ENCODE assay signal across 16 cellular contexts in genomic region chr9:86275962-86276361, GRCh38. TPM values are rescaled to one million over a fixed set of nuclear protein-coding genes. Genes with fewer than 3 reads are reported as not detected.
DNase-seq lines count a peak whose midpoint lies in the region; ATAC-seq, FAIRE-seq and TF ChIP-seq lines count a peak whose summit lies in the region.
"Had no signal": no experiment of that assay in that cellular context is flagged by ENCODE, and none has a peak within 500 bp of the region (broad histone marks: within the 10 kb centered on the region; RNA-seq: fewer than 3 reads in every experiment).

No MANE protein-coding gene starts in this region.

- H3K4me1 Mint-ChIP-seq in activated T-cell treated with anti-CD3 and anti-CD28 coated beads, Interleukin-2, amount 50 U/mL, for 24 hours (ENCODE audit: low read depth) = peaks cover 41% of the 10 kb centered on the region

- TF ChIP-seq CTCF in DND-41 (IDR thresholded peaks at IDR 0.05; ENCODE audit: borderline replicate concordance, extremely low read depth, low read length, poor library complexity, severe bottlenecking) (peak; percentile 32), HCT116 (IDR thresholded peaks at IDR 0.05 in 2 of 3, conservative IDR thresholded peaks at IDR 0.05 in 1 of 3; ENCODE audit: borderline replicate concordance in 1 of 3, insufficient read depth in 1 of 3, low read depth in 2 of 3, low read length in 2 of 3) (peak; percentile 14 to 27 (median 26); a peak in 1 of 6 replicates), keratinocyte (optimal IDR thresholded peaks at IDR 0.05 in 1 of 3, IDR thresholded peaks at IDR 0.05 in 1 of 3, conservative IDR thresholded peaks at IDR 0.05 in 1 of 3; ENCODE audit: extremely low read depth in 1 of 3, insufficient read depth in 2 of 3, low read length in 3 of 3) (peak in 2 of 3 experiments; percentile 6 to 21)

- TF ChIP-seq RAD21 in HCT116 (IDR thresholded peaks at IDR 0.05; ENCODE audit: low read depth) = peak; percentile 34

- FAIRE-seq in keratinocyte (lab: Jason Lieb, UNC) = no peak

- no peak overlapping the region for H2AFZ ChIP-seq in DND-41 (ENCODE audit: low read depth, low read length)
- H2AFZ ChIP-seq in HCT116 (ENCODE audit: low read depth, low read length, poor library complexity, severe bottlenecking) = no peak overlapping the region
- H2AFZ ChIP-seq in keratinocyte (ENCODE audit: control insufficient read depth, low read length) = no peak overlapping the region

- peak; percentile 42; the same call in 2 of the 3 replicates for ATAC-seq in DND-41 (ENCODE audit: insufficient read depth, low read depth)
- ATAC-seq in HCT116 = peak; percentile 70
- ATAC-seq in GM21367 (IDR thresholded peaks at IDR 0.05; ENCODE audit: unreplicated experiment) = no peak
- ATAC-seq: activated T-cell treated with anti-CD3 and anti-CD28 coated beads, Interleukin-2, amount 50 U/mL, for 4 hours had no signal

- no peaks in the 10 kb centered on the region for H3K27me3 Mint-ChIP-seq in activated T-cell treated with anti-CD3 and anti-CD28 coated beads, Interleukin-2, amount 50 U/mL, for 24 hours

- intact Hi-C loops in HCT116 (cut with micrococcal nuclease) = loop anchor here (10.0 kb wide), 1 partner anchor 451 kb away; no protein-coding TSS in a partner anchor

- H3K9me1 ChIP-seq in keratinocyte (ENCODE audit: control insufficient read depth, extremely low read depth, insufficient read depth, low read length) = peaks cover 3% of the 10 kb centered on the region

- DNase-seq in DND-41 = no peak
- DNase-seq in HCT116 (ENCODE audit: low read depth, low spot score) = no peak
- DNase-seq in amniotic epithelial cell (ENCODE audit: low read depth) = peak; percentile 15
- no peak for DNase-seq in keratinocyte (ENCODE audit: low read depth, low spot score)
- DNase-seq in NCI-H526 treated with DMSO at 0.1 percent for 48 hours (lab: John Stamatoyannopoulos, UW) = no peak
- no peak for DNase-seq in AG08395 (ENCODE audit: low spot score)
- DNase-seq in activated T-cell treated with anti-CD3 and anti-CD28 coated beads, Interleukin-2, amount 50 U/mL, for 24 hours = no peak
- DNase-seq: activated T-cell treated with anti-CD3 and anti-CD28 coated beads, Interleukin-2, amount 50 U/mL, for 4 hours; DMS153; NCI-H187; occipital lobe; stimulated activated CD4-positive, alpha-beta T cell treated with anti-CD3 and anti-CD28 coated beads, Interleukin-2, amount 100 ng/mL, for 48 hours; stomach had no signal

- no peak overlapping the region for H3K27ac ChIP-seq in DND-41 (ENCODE audit: low read length)
- no peak overlapping the region for H3K27ac ChIP-seq in HCT116 (ENCODE audit: low read depth, low read length)
- no peak overlapping the region for H3K27ac ChIP-seq in keratinocyte (ENCODE audit: control insufficient read depth, insufficient read depth, low read length)
- H3K27ac ChIP-seq: ascending aorta, epithelial cell of prostate, stomach had no signal

- POLR2A ChIA-PET in HCT116 (lab: Charles Lee) = no interaction called here

- H3K4me3 ChIP-seq in DND-41 (ENCODE audit: low read depth in 1 of 2, low read length in 2 of 2) (no peak overlapping the region), HCT116 (replicated peaks in 1 of 2; ENCODE audit: low read depth in 1 of 2, low read length in 2 of 2) (no peak overlapping the region), keratinocyte (ENCODE audit: control insufficient read depth in 2 of 3, extremely low read depth in 1 of 3, insufficient read depth in 2 of 3, low read depth in 1 of 3, low read length in 3 of 3) (no peak overlapping the region)
- H3K4me3 ChIP-seq: ascending aorta, stomach had no signal

- RAD21 ChIA-PET in HCT116 (lab: Charles Lee; ENCODE audit: low non-redundant PET in 1 of 2, low total read pairs in 2 of 2, uncharacterized antibody in 2 of 2, unreplicated experiment in 2 of 2) = no interaction called here

- H3K79me2 ChIP-seq in DND-41 (ENCODE audit: insufficient read depth, low read length) (peaks cover 61% of the 10 kb centered on the region), HCT116 (ENCODE audit: insufficient read depth, low read length) (peaks cover 68% of the 10 kb centered on the region), keratinocyte (ENCODE audit: control insufficient read depth, insufficient read depth, low read length) (peaks cover 34% of the 10 kb centered on the region)

- H3K27ac Mint-ChIP-seq in activated T-cell treated with anti-CD3 and anti-CD28 coated beads, Interleukin-2, amount 50 U/mL, for 24 hours = no peak overlapping the region

- H3K27me3 ChIP-seq in DND-41 (ENCODE audit: insufficient read depth, low read length, poor library complexity) (no peaks in the 10 kb centered on the region), HCT116 (ENCODE audit: insufficient read depth, low read length) (no peaks in the 10 kb centered on the region), keratinocyte (ENCODE audit: control insufficient read depth, extremely low read depth, insufficient read depth, low read length) (no peaks in the 10 kb centered on the region)
- H3K27me3 ChIP-seq: ascending aorta, stomach had no signal

- no peak overlapping the region for H3K4me2 ChIP-seq in DND-41 (ENCODE audit: insufficient read depth, low read length)
- H3K4me2 ChIP-seq in HCT116 (ENCODE audit: low read length) = no peak overlapping the region
- no peak overlapping the region for H3K4me2 ChIP-seq in keratinocyte (ENCODE audit: control insufficient read depth, extremely low read depth, insufficient read depth, low read depth, low read length)

- H3K9me2 ChIP-seq in HCT116 (ENCODE audit: insufficient read depth) = no peaks in the 10 kb centered on the region

- H3K9ac ChIP-seq in DND-41 (ENCODE audit: low read depth, low read length) (no peak overlapping the region), HCT116 (ENCODE audit: low read length) (no peak overlapping the region), keratinocyte (ENCODE audit: control insufficient read depth, extremely low read depth, insufficient read depth, low read length) (no peak overlapping the region)

- no peaks in the 10 kb centered on the region for H3K9me3 Mint-ChIP-seq in activated T-cell treated with anti-CD3 and anti-CD28 coated beads, Interleukin-2, amount 50 U/mL, for 24 hours
- H3K9me3 Mint-ChIP-seq: activated T-cell treated with anti-CD3 and anti-CD28 coated beads, Interleukin-2, amount 50 U/mL, for 4 hours had no signal

- H4K20me1 ChIP-seq in DND-41 (ENCODE audit: insufficient read depth, low read length) (peaks cover 15% of the 10 kb centered on the region; the same call in 1 of the 2 replicates), HCT116 (ENCODE audit: insufficient read depth) (peaks cover 3% of the 10 kb centered on the region; the same call in 1 of the 2 replicates), keratinocyte (ENCODE audit: control insufficient read depth, extremely low read depth, insufficient read depth, low read length) (no peaks in the 10 kb centered on the region)

- no TSS peak for BruUV-seq in HCT116 (replicated peaks; lab: Mats Ljungman, UMichigan)

- H3K36me3 ChIP-seq in DND-41 (ENCODE audit: insufficient read depth, low read length) = peaks cover 41% of the 10 kb centered on the region
- peaks cover 14 to 16% of the 10 kb centered on the region in 2 experiments; a peak in 2 of 4 replicates for H3K36me3 ChIP-seq in HCT116 (ENCODE audit: control insufficient read depth in 1 of 2, insufficient read depth in 2 of 2, low read length in 2 of 2)
- peaks cover 7 to 12% of the 10 kb centered on the region in 2 experiments for H3K36me3 ChIP-seq in keratinocyte (ENCODE audit: control insufficient read depth in 2 of 2, extremely low read depth in 1 of 2, insufficient read depth in 2 of 2, low read length in 2 of 2)

- H3K4me1 ChIP-seq in DND-41 (ENCODE audit: insufficient read depth, low read length) = peaks cover 17% of the 10 kb centered on the region
- peaks cover 2 to 4% of the 10 kb centered on the region in 2 experiments; a peak in 3 of 4 replicates for H3K4me1 ChIP-seq in HCT116 (ENCODE audit: control insufficient read depth in 1 of 2, insufficient read depth in 2 of 2, low read length in 2 of 2)
- H3K4me1 ChIP-seq in keratinocyte (ENCODE audit: control insufficient read depth, extremely low read depth, insufficient read depth, low read length) = peaks cover 2% of the 10 kb centered on the region

- H3K9me3 ChIP-seq in DND-41 (ENCODE audit: insufficient read depth, low read length, severe bottlenecking) (no peaks in the 10 kb centered on the region), HCT116 (ENCODE audit: control insufficient read depth in 1 of 2, insufficient read depth in 1 of 2, low read depth in 1 of 2, low read length in 2 of 2) (no peaks in the 10 kb centered on the region), keratinocyte (ENCODE audit: control insufficient read depth, low read depth, low read length) (no peaks in the 10 kb centered on the region)
- H3K9me3 ChIP-seq: ascending aorta, stomach had no signal

- TF ChIP-seq POLR2A in HCT116 (IDR thresholded peaks at IDR 0.05; ENCODE audit: borderline replicate concordance, extremely low read depth, insufficient read depth, insufficient read length) = no peak

- CTCF ChIA-PET in HCT116 (lab: Charles Lee) = interaction anchor here (0.5 to 1.6 kb wide), 4 partner anchors 8 to 451 kb away, joined by 3 to 7 read pairs (median 4); no protein-coding TSS in a partner anchor

- no peak overlapping the region for H3K4me3 Mint-ChIP-seq in activated T-cell treated with anti-CD3 and anti-CD28 coated beads, Interleukin-2, amount 50 U/mL, for 24 hours
- H3K4me3 Mint-ChIP-seq: activated T-cell treated with anti-CD3 and anti-CD28 coated beads, Interleukin-2, amount 50 U/mL, for 4 hours had no signal

- dilution Hi-C loops in keratinocyte (cut with MboI; ENCODE audit: extremely low pct_ligation_motif_present, low sequenced_read_pairs) = no loop called here

- H3K36me3 Mint-ChIP-seq in activated T-cell treated with anti-CD3 and anti-CD28 coated beads, Interleukin-2, amount 50 U/mL, for 24 hours (ENCODE audit: low read depth) = peaks cover 72% of the 10 kb centered on the region

RNA-seq across cellular contexts. Expression of gene ISCA1, which starts 6.4 kb away (rescaled TPM):
- total RNA-seq in HCT116 (2021; ENCODE audit: unreplicated experiment) = 25.7 TPM
- 9.2 and 11.9 TPM in 2 replicates for polyA plus RNA-seq in HCT116 (2012)
- 25.1 to 37.4 TPM (median 25.2 TPM) in 3 replicates for polyA plus RNA-seq in keratinocyte
- polyA plus RNA-seq in keratinocyte (2011; ENCODE audit: low read depth) = 3.5 TPM
- 24.4 and 51.5 TPM in 2 replicates for polyA plus RNA-seq in keratinocyte (2011; cell fraction: cytosol; rRNA removed)
- polyA plus RNA-seq in keratinocyte (2011; cell fraction: nucleus; rRNA removed) = 13.8 and 16.5 TPM in 2 replicates
- polyA plus RNA-seq in keratinocyte (2012; ENCODE audit: low replicate concordance) = 18.1 and 21.4 TPM in 2 replicates
- polyA minus RNA-seq in keratinocyte = 4.9 to 19.1 TPM (median 10.6 TPM) in 3 replicates
- polyA minus RNA-seq in keratinocyte (2011; cell fraction: cytosol; rRNA and poly(A)+ RNA removed) = 11.9 TPM
- polyA minus RNA-seq in keratinocyte (2011; cell fraction: nucleus; rRNA and poly(A)+ RNA removed) = 6.0 and 12.4 TPM in 2 replicates

RNA-seq across cellular contexts. Expression of gene C9orf153, which starts 16.5 kb away (rescaled TPM):
- total RNA-seq in HCT116 (2021; ENCODE audit: unreplicated experiment) = not detected
- polyA plus RNA-seq in HCT116 (2012) = not detected in 2 replicates
- 0.05 to 0.09 TPM in 2 of 3 replicates, not detected in the other for polyA plus RNA-seq in keratinocyte
- 5.4 TPM for polyA plus RNA-seq in keratinocyte (2011; ENCODE audit: low read depth)
- 0.11 TPM in 1 of 2 replicates, not detected in the other for polyA plus RNA-seq in keratinocyte (2011; cell fraction: cytosol; rRNA removed)
- 0.25 and 0.32 TPM in 2 replicates for polyA plus RNA-seq in keratinocyte (2011; cell fraction: nucleus; rRNA removed)
- 0.17 and 0.83 TPM in 2 replicates for polyA plus RNA-seq in keratinocyte (2012; ENCODE audit: low replicate concordance)
- polyA minus RNA-seq in keratinocyte = 0.73 to 0.96 TPM in 2 of 3 replicates, not detected in the other
- not detected for polyA minus RNA-seq in keratinocyte (2011; cell fraction: cytosol; rRNA and poly(A)+ RNA removed)
- 0.54 and 0.74 TPM in 2 replicates for polyA minus RNA-seq in keratinocyte (2011; cell fraction: nucleus; rRNA and poly(A)+ RNA removed)
- total RNA-seq: ascending aorta had no signal
- polyA plus RNA-seq: stomach had no signal
